ENCODE assay signal across 3 cellular contexts in the genomic region with DNA sequence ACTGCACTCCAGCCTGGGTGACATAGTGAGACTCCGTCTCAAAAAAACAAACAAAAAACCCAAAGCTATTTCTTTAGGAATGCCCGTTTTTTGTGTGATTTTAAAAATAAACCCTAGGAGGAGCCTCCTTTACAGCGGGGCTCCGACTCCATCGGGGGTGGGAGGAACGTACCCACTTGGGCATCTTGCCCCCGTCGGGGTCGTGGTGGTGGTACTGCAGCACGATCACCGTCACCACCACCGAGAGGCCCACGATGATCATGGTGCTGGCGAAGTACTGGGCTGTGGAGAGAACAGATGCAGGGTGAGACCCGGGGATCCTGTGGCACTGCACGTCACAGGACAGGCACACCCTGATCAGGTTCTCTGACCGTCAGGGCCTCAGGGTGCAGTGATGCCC. TPM values are rescaled to one million over a fixed set of nuclear protein-coding genes. Genes with fewer than 3 reads are reported as not detected.
"Had no signal": no experiment of that assay in that cellular context is flagged by ENCODE, and none has a peak within 500 bp of the region (broad histone marks: within the 10 kb centered on the region; RNA-seq: fewer than 3 reads in every experiment).

No MANE protein-coding gene starts in this region.

RNA-seq across cellular contexts. Expression of a gene that starts 26.1 kb away (rescaled TPM):
- total RNA-seq: activated B cell treated with CpG ODN at 0.5 μM for 24 hours, K562 had no signal

RNA-seq across cellular contexts. Expression of a gene that starts 46.8 kb away (rescaled TPM):
- total RNA-seq: ascending aorta had no signal
